ENCODE assay signal across 8 cellular contexts in the genomic region with DNA sequence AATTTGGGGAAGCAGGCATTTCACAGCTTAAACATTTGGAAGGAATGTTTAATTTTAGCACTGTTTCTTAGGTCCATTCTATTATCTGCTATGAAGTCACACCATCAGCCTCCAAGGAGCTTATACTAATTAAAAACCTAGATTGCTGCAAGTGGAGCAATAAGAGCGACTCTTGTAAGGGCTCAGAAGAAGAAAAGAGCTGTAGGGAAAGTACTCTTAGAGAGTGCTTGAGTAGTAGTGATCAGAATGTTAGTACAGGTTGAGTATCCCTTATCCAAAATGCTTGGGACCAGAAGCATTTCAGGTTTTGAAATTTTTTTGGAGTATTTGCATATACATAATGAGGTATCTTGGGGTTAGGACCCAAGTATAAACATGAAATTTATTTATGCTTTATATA.
"Had no signal": no experiment of that assay in that cellular context is flagged by ENCODE, and none has a peak within 500 bp of the region (broad histone marks: within the 10 kb centered on the region; RNA-seq: fewer than 3 reads in every experiment).

No MANE protein-coding gene starts in this region.

- H3K27ac Mint-ChIP-seq: GM23338, H9 had no signal

- H3K9me3 Mint-ChIP-seq: GM23338, H9 had no signal

- H3K4me2 ChIP-seq: GM23338 had no signal

- H3K4me3 Mint-ChIP-seq: GM23338, H9 had no signal

- ATAC-seq: GM23338, K562 had no signal

- FAIRE-seq: H1, H54, HTR-8/SVneo, K562 had no signal

- H2AFZ ChIP-seq: GM23338 had no signal

- H3K4me3 ChIP-seq: GM23338, K562 had no signal

- DNase-seq: H9, HCEC 1CT, IMR-90 had no signal
